Comparison of ENCODE assay signal across 31 cellular contexts in genomic region chr12:21602774-21603173, GRCh38. TPM values are rescaled to one million over a fixed set of nuclear protein-coding genes. Genes with fewer than 3 reads are reported as not detected.
"Had no signal": no experiment of that assay in that cellular context is flagged by ENCODE, and none has a peak within 500 bp of the region (broad histone marks: within the 10 kb centered on the region; RNA-seq: fewer than 3 reads in every experiment).

No MANE protein-coding gene starts in this region.

- ATAC-seq: activated CD4-positive, CD25-positive, alpha-beta regulatory T cell treated with anti-CD3 and anti-CD28 coated beads, Interleukin-2, amount 50 U/mL, for 24 hours; activated CD8-positive, alpha-beta T cell treated with anti-CD3 and anti-CD28 coated beads for 36 hours; activated T-cell treated with anti-CD3 and anti-CD28 coated beads, Interleukin-2, amount 50 U/mL, for 4 hours; activated T-helper 17 cell treated with anti-CD3 and anti-CD28 coated beads, Interleukin-2, amount 50 U/mL, for 72 hours; effector memory CD8-positive, alpha-beta T cell; foreskin keratinocyte; gastrocnemius medialis; T-helper 17 cell had no signal

- H3K9me3 ChIP-seq: esophagus muscularis mucosa, gastrocnemius medialis had no signal

- DNase-seq: activated B cell treated with CpG ODN at 0.5 μM for 24 hours; activated CD4-positive, alpha-beta T cell treated with anti-CD3 and anti-CD28 coated beads for 48 hours; activated CD4-positive, alpha-beta T cell treated with anti-CD3 and anti-CD28 coated beads, Interleukin-2, amount 50 U/mL, for 1 hour; activated CD4-positive, alpha-beta T cell treated with anti-CD3 and anti-CD28 coated beads, Interleukin-2, amount 50 U/mL, for 48 hours; activated CD8-positive, alpha-beta memory T cell treated with anti-CD3 and anti-CD28 coated beads for 24 hours; activated CD8-positive, alpha-beta T cell treated with anti-CD3 and anti-CD28 coated beads for 36 hours; activated effector memory CD4-positive, alpha-beta T cell treated with Interleukin-2 at 50 U/mL for 16 hours; activated gamma-delta T cell treated with Interleukin-2 at 50 U/mL for 16 hours; activated naive CD4-positive, alpha-beta T cell treated with anti-CD3 and anti-CD28 coated beads, Interleukin-2, amount 50 U/mL, for 16 hours; activated naive CD4-positive, alpha-beta T cell treated with Interleukin-2 at 50 U/mL for 16 hours; activated T-cell treated with anti-CD3 and anti-CD28 coated beads, Interleukin-2, amount 50 U/mL, for 4 hours; amniotic stem cell; anterior cingulate cortex; caudate nucleus; cortex of kidney; dermis blood vessel endothelial cell; effector CD4-positive, alpha-beta T cell; effector memory CD8-positive, alpha-beta T cell; erythroblast; foreskin keratinocyte; gastrocnemius medialis; T-helper 1 cell; T-helper 17 cell; T1000; WERI-Rb-1 had no signal

- H3K4me1 ChIP-seq: esophagus muscularis mucosa, foreskin keratinocyte, gastrocnemius medialis had no signal

- H3K36me3 ChIP-seq: esophagus muscularis mucosa, gastrocnemius medialis, WERI-Rb-1 had no signal

- H3K27me3 ChIP-seq: esophagus muscularis mucosa, gastrocnemius medialis had no signal

- H3K27ac ChIP-seq: esophagus muscularis mucosa, foreskin keratinocyte, gastrocnemius medialis, WERI-Rb-1 had no signal

- H3K4me3 ChIP-seq: esophagus muscularis mucosa, gastrocnemius medialis had no signal

RNA-seq across cellular contexts. Expression of gene GYS2, which starts 1.9 kb away (rescaled TPM):
- total RNA-seq: activated B cell treated with CpG ODN at 0.5 μM for 24 hours; activated CD8-positive, alpha-beta T cell treated with anti-CD3 and anti-CD28 coated beads for 36 hours; activated T-helper 17 cell treated with anti-CD3 and anti-CD28 coated beads, Interleukin-2, amount 50 U/mL, for 72 hours; astrocyte; chondrocyte; dermis blood vessel endothelial cell; esophagus muscularis mucosa; foreskin keratinocyte; glomerular endothelial cell had no signal
